18 cellular contexts compared by ENCODE assay signal in the genomic region with DNA sequence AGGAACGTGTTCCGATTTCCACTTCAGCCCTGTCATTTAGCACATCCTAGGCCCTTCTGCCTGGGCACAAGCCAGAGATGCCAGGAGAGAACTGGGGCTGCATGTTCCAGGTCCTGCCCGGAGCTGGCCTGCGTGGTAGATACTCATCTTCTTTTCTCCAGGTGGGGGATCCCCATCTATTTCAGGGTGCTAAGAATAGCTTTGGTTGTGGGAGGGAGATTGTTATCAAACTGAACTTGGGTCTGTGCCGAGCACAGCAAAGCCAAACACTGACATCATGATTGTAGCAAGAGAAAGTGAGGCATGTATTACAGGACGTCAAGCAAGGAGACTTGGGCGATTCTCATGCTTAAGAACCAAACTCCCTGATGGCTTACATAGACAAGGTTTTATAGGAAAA. TPM values are rescaled to one million over a fixed set of nuclear protein-coding genes. Genes with fewer than 3 reads are reported as not detected.
"Had no signal": no experiment of that assay in that cellular context is flagged by ENCODE, and none has a peak within 500 bp of the region (broad histone marks: within the 10 kb centered on the region; RNA-seq: fewer than 3 reads in every experiment).

No MANE protein-coding gene starts in this region.

- H3K36me3 Mint-ChIP-seq: natural killer cell treated with Interleukin-12 subunit alpha and Interleukin-12 subunit beta and Interleukin-15 and Interleukin-18, amount 100 ng/mL, for 72 hours; WTC11 had no signal

- H3K36me3 ChIP-seq: colonic mucosa, thyroid gland had no signal

- H3K27me3 ChIP-seq: colonic mucosa, foreskin keratinocyte, thyroid gland had no signal

- H3K27ac ChIP-seq: colonic mucosa, foreskin keratinocyte, thyroid gland had no signal

- H3K9me3 ChIP-seq: colonic mucosa, thyroid gland had no signal

- H3K4me3 Mint-ChIP-seq: activated CD8-positive, alpha-beta T cell treated with anti-CD3 and anti-CD28 coated beads for 36 hours; natural killer cell treated with Interleukin-12 subunit alpha and Interleukin-12 subunit beta and Interleukin-15 and Interleukin-18, amount 100 ng/mL, for 72 hours; T-helper 17 cell; WTC11 had no signal

- DNase-seq: activated CD8-positive, alpha-beta memory T cell treated with anti-CD3 and anti-CD28 coated beads, Interleukin-2, amount 50 U/mL, for 4 hours; activated CD8-positive, alpha-beta T cell treated with anti-CD3 and anti-CD28 coated beads for 36 hours; activated effector memory CD4-positive, alpha-beta T cell treated with Interleukin-2 at 50 U/mL for 16 hours; activated naive CD4-positive, alpha-beta T cell treated with anti-CD3 and anti-CD28 coated beads, Interleukin-2, amount 50 U/mL, for 16 hours; amniotic stem cell; caudate nucleus; foreskin keratinocyte; glutamatergic neuron; hypothalamus; kidney glomerular epithelial cell; occipital lobe; T-helper 17 cell; thyroid gland had no signal

- H3K9me3 Mint-ChIP-seq: activated CD8-positive, alpha-beta T cell treated with anti-CD3 and anti-CD28 coated beads for 36 hours; natural killer cell treated with Interleukin-12 subunit alpha and Interleukin-12 subunit beta and Interleukin-15 and Interleukin-18, amount 100 ng/mL, for 72 hours; WTC11 had no signal

- H3K4me3 ChIP-seq: colonic mucosa, thyroid gland had no signal

- H3K27ac Mint-ChIP-seq: activated CD8-positive, alpha-beta T cell treated with anti-CD3 and anti-CD28 coated beads for 36 hours; natural killer cell treated with Interleukin-12 subunit alpha and Interleukin-12 subunit beta and Interleukin-15 and Interleukin-18, amount 100 ng/mL, for 72 hours; T-helper 17 cell; WTC11 had no signal

- H3K4me1 ChIP-seq: colonic mucosa, foreskin keratinocyte, thyroid gland had no signal

- H3K27me3 Mint-ChIP-seq: activated CD8-positive, alpha-beta T cell treated with anti-CD3 and anti-CD28 coated beads for 36 hours had no signal

- ATAC-seq: activated CD8-positive, alpha-beta T cell treated with anti-CD3 and anti-CD28 coated beads for 36 hours; esophagus mucosa; foreskin keratinocyte; natural killer cell treated with Interleukin-12 subunit alpha and Interleukin-12 subunit beta and Interleukin-15 and Interleukin-18, amount 100 ng/mL, for 72 hours; T-helper 17 cell had no signal

RNA-seq across cellular contexts. Expression of a gene that starts 18.2 kb away (rescaled TPM):
- total RNA-seq: colonic mucosa, WTC11 had no signal
- polyA plus RNA-seq: urinary bladder had no signal
